Comparison of ENCODE assay signal across 9 cellular contexts in genomic region chr11:66956689-66957290, GRCh38. TPM values are rescaled to one million over a fixed set of nuclear protein-coding genes. Genes with fewer than 3 reads are reported as not detected.
A peak's percentile ranks its signal among the peaks of the same experiment; 100 is the strongest.
DNase-seq lines count a peak whose midpoint lies in the region; ATAC-seq, FAIRE-seq and TF ChIP-seq lines count a peak whose summit lies in the region.
"Had no signal": no experiment of that assay in that cellular context is flagged by ENCODE, and none has a peak within 500 bp of the region (broad histone marks: within the 10 kb centered on the region; RNA-seq: fewer than 3 reads in every experiment).

No MANE protein-coding gene starts in this region.

- no peak for TF ChIP-seq POLR2A in NB4 (IDR thresholded peaks at IDR 0.05; ENCODE audit: extremely low read depth, insufficient read length)
- no peak for TF ChIP-seq POLR2A in GM12892 (IDR thresholded peaks at IDR 0.05; ENCODE audit: low read depth, low read length)

- no peaks in the 10 kb centered on the region for H3K27me3 ChIP-seq in CD4-positive, alpha-beta T cell (ENCODE audit: control insufficient read depth, insufficient read depth, low read length)

- DNase-seq in CD4-positive, alpha-beta T cell: no peak
- DNase-seq in NB4 (ENCODE audit: low read depth): peak; percentile 66
- no peak for DNase-seq in chondrocyte (ENCODE audit: low spot score)
- DNase-seq in naive thymus-derived CD8-positive, alpha-beta T cell: peak in 3 of 10 donors; percentile 9 to 22 (median 12)
- no peak for DNase-seq in GM12892 (ENCODE audit: insufficient read length)
- no peak for DNase-seq in NCI-H146 treated with DMSO at 0.1 percent for 48 hours (lab: John Stamatoyannopoulos, UW; ENCODE audit: unreplicated experiment)
- no peak for DNase-seq in NCI-H69 (lab: John Stamatoyannopoulos, UW)

- H3K27ac ChIP-seq in CD4-positive, alpha-beta T cell (ENCODE audit: low read depth, low read length): no peak overlapping the region

- ATAC-seq in CD4-positive, alpha-beta T cell (ENCODE audit: poor library complexity): no peak
- no peak for ATAC-seq in naive thymus-derived CD8-positive, alpha-beta T cell
- ATAC-seq in HG02623 (IDR thresholded peaks at IDR 0.05; ENCODE audit: unreplicated experiment): no peak

- POLR2A ChIA-PET in CD4-positive, alpha-beta T cell (lab: Charles Lee): interaction anchor here (3.2 kb wide), 1 partner anchor 113 kb away, joined by 12 read pairs; the partner anchor contains the start of gene RCE1
- POLR2A ChIA-PET in naive thymus-derived CD8-positive, alpha-beta T cell (lab: Charles Lee): interaction anchor here (0.5 kb wide), 1 partner anchor 23 kb away, joined by 3 read pairs; no protein-coding TSS in a partner anchor

- H3K4me3 Mint-ChIP-seq in CD4-positive, alpha-beta T cell: peak overlapping the region; percentile 87
- H3K4me3 Mint-ChIP-seq in chondrocyte (ENCODE audit: unreplicated experiment): peak overlapping the region; percentile 75
- H3K4me3 Mint-ChIP-seq in naive thymus-derived CD8-positive, alpha-beta T cell: peak overlapping the region; percentile 77 to 90 (median 86)

- no peaks in the 10 kb centered on the region for H3K9me3 Mint-ChIP-seq in CD4-positive, alpha-beta T cell
- no peaks in the 10 kb centered on the region for H3K9me3 Mint-ChIP-seq in chondrocyte (ENCODE audit: low read depth)
- no peaks in the 10 kb centered on the region for H3K9me3 Mint-ChIP-seq in naive thymus-derived CD8-positive, alpha-beta T cell

- H3K27ac Mint-ChIP-seq in CD4-positive, alpha-beta T cell: peak overlapping the region; percentile 47
- H3K27ac Mint-ChIP-seq in chondrocyte (ENCODE audit: unreplicated experiment): peak overlapping the region; percentile 82
- peak overlapping the region in 9 of 10 donors; percentile 29 to 90 (median 80) for H3K27ac Mint-ChIP-seq in naive thymus-derived CD8-positive, alpha-beta T cell

- H3K36me3 Mint-ChIP-seq in CD4-positive, alpha-beta T cell (ENCODE audit: low read depth): no peaks in the 10 kb centered on the region
- H3K36me3 Mint-ChIP-seq in chondrocyte (ENCODE audit: low read depth): peaks cover 2% of the 10 kb centered on the region
- H3K36me3 Mint-ChIP-seq in naive thymus-derived CD8-positive, alpha-beta T cell: peaks cover 0 to 2% (median 0%) of the 10 kb centered on the region in 3 donors

- no peaks in the 10 kb centered on the region for H3K9me3 ChIP-seq in CD4-positive, alpha-beta T cell (ENCODE audit: control insufficient read depth, low read length)

- no peak overlapping the region for H3K4me3 ChIP-seq in NB4 (ENCODE audit: low read depth, low read length)

- FAIRE-seq in GM12892 (lab: Jason Lieb, UNC): no peak

- no peak for TF ChIP-seq CTCF in CD4-positive, alpha-beta T cell (IDR thresholded peaks at IDR 0.05)
- no peak for TF ChIP-seq CTCF in NB4 (IDR thresholded peaks at IDR 0.05; ENCODE audit: low read depth, low read length)
- peak; percentile 56 for TF ChIP-seq CTCF in chondrocyte (IDR thresholded peaks at IDR 0.05)

- H3K4me1 Mint-ChIP-seq in CD4-positive, alpha-beta T cell (ENCODE audit: low read depth): peaks cover 21% of the 10 kb centered on the region
- peaks cover 31% of the 10 kb centered on the region for H3K4me1 Mint-ChIP-seq in chondrocyte (ENCODE audit: low read depth)
- peaks cover 17 to 23% (median 21%) of the 10 kb centered on the region in 4 donors for H3K4me1 Mint-ChIP-seq in naive thymus-derived CD8-positive, alpha-beta T cell

- CTCF ChIA-PET in CD4-positive, alpha-beta T cell (lab: Charles Lee): no interaction called here

- intact Hi-C loops in CD4-positive, alpha-beta T cell (cut with DNase I, micrococcal nuclease): loop anchor here (5.0 to 10.0 kb wide), 5 partner anchors 114 to 426 kb away; partner anchors contain the start of genes KDM2A (in 1 of the 2), POLD4 (in 1 of the 2) and RCE1 (in 1 of the 2)

- H3K27me3 Mint-ChIP-seq in CD4-positive, alpha-beta T cell: no peaks in the 10 kb centered on the region
- no peaks in the 10 kb centered on the region for H3K27me3 Mint-ChIP-seq in chondrocyte (ENCODE audit: low read depth)
- no peaks in the 10 kb centered on the region for H3K27me3 Mint-ChIP-seq in naive thymus-derived CD8-positive, alpha-beta T cell

RNA-seq across cellular contexts. Expression of gene PC, which starts 1.4 kb away (rescaled TPM):
- total RNA-seq in CD4-positive, alpha-beta T cell: 1 to 10 TPM; 5.1 to 7.1 TPM
- 12.3 to 33.7 TPM (median 14.2 TPM) in 3 replicates for total RNA-seq in chondrocyte
- 1 to 10 TPM; 6.9 to 8.3 TPM for total RNA-seq in naive thymus-derived CD8-positive, alpha-beta T cell
- 1 to 10 TPM; 3.5 to 8.5 (median 4.5) TPM for polyA plus RNA-seq in naive thymus-derived CD8-positive, alpha-beta T cell
- 6.6 TPM for polyA plus RNA-seq in GM12892 (2012; ENCODE audit: missing spikeins)

RNA-seq across cellular contexts. Expression of gene C11orf86, which starts 18.3 kb away (rescaled TPM):
- not detected for total RNA-seq in CD4-positive, alpha-beta T cell
- total RNA-seq in chondrocyte: not detected in 3 replicates
- total RNA-seq in naive thymus-derived CD8-positive, alpha-beta T cell: not detected
- not detected for polyA plus RNA-seq in naive thymus-derived CD8-positive, alpha-beta T cell
- polyA plus RNA-seq in GM12892 (2012; ENCODE audit: missing spikeins): not detected
- total RNA-seq: aorta had no signal
